Comparison of ENCODE assay signal across 8 cellular contexts in the genomic region with DNA sequence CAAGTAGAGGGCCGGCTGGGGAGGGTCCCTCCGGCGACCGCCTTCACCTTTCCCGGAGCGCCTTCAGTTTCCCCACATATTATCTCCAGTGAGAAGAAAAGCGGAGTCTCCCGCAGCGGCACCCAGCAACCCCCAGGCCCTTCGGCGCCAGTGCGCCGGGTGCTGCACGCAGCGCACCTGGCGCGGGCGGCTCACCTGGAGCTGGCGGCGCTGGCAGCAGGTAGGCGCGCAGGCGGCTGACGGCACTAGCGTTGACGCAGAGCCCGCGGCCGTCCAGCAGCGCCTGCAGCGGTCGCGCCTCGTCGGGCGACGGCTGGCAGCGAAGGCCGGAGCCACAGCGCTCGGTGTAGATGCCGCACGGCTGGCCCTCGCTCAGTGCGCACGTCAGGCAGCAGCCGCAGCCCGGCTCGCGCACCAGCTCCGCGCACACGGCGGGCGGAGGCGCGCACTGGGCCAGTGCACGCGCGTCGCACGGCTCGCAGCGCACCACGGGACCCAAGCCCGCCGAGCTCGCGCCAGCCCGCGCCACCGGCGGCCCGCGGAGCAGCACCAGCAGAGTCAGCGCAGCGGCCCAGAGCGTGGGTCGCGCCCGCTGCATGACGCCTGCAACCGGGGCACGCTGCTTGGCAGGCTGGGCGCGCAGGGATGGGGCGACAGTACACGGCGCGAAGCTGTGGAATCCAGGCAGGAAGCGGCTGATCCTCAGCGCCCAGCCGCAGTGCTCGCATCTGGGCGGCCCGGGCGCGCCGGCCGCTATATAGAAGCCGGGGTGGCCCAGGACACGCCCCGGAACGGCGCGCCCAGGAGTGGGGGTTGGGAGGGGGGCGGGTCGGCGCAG. TPM values are rescaled to one million over a fixed set of nuclear protein-coding genes. Genes with fewer than 3 reads are reported as not detected.
DNase-seq lines count a peak whose midpoint lies in the region; ATAC-seq, FAIRE-seq and TF ChIP-seq lines count a peak whose summit lies in the region.

IGFBP3 (minus strand) TSS at position 730 of the 838 bp plus-strand sequence; CDS start at position 598, 132 bp downstream.

- H3K27ac ChIP-seq in PC-3 (ENCODE audit: low read length) = no peak within 1 kb of the TSS
- peak within 1 kb of the TSS; percentile 95 for H3K27ac ChIP-seq in smooth muscle cell (ENCODE audit: low read depth)

- H3K9ac ChIP-seq in PC-3 (ENCODE audit: low read length) (peak within 1 kb of the TSS; percentile 34), smooth muscle cell (ENCODE audit: low read depth) (peak within 1 kb of the TSS; percentile 35)

- DNase-seq in NOMO-1 treated with DMSO at 0.1 percent for 48 hours (lab: John Stamatoyannopoulos, UW; ENCODE audit: unreplicated experiment) (peak; percentile 24), NOMO-1 treated with dmso at 0.1 percent for 144 hours (lab: John Stamatoyannopoulos, UW; ENCODE audit: unreplicated experiment) (no peak), PC-3 (peak; percentile 76), islet precursor cell (peak; percentile 81), smooth muscle cell (lab: John Stamatoyannopoulos, UW; ENCODE audit: unreplicated experiment) (peak; percentile 62), COLO829 (ENCODE audit: low spot score) (no peak), GM12892 (ENCODE audit: insufficient read length) (no peak)
- no peak for DNase-seq in central memory CD8-positive, alpha-beta T cell (ENCODE audit: low spot score in 2 of 2)

- CTCF ChIA-PET in PC-3 (lab: Charles Lee) = interaction anchor here (0.5 to 0.9 kb wide), 3 partner anchors 55 to 1180 kb away, joined by 4 to 7 read pairs (median 4); no protein-coding TSS in a partner anchor

- H3K36me3 ChIP-seq in PC-3 (ENCODE audit: low read depth, low read length) = no peaks in the 10 kb centered on the region; the same call in 1 of the 2 replicates
- peaks cover 4% of the 10 kb centered on the region for H3K36me3 ChIP-seq in smooth muscle cell (ENCODE audit: low read depth)

- intact Hi-C loops in PC-3 (cut with micrococcal nuclease) = loop anchor here (5.0 kb wide), 4 partner anchors 217 to 1332 kb away; no protein-coding TSS in a partner anchor

- 1% methylated on average over 109 of the region's 109 CpGs for WGBS in smooth muscle cell (ENCODE audit: low lambda C conversion rate)

- peak within 1 kb of the TSS; percentile 41 for H3K27ac Mint-ChIP-seq in central memory CD8-positive, alpha-beta T cell (ENCODE audit: low read depth)

- BruUV-seq in PC-3 (replicated peaks; lab: Mats Ljungman, UMichigan) = no TSS peak

- H3K4me3 ChIP-seq in PC-3 (ENCODE audit: low read length) (peak within 1 kb of the TSS; percentile 80), smooth muscle cell (peak within 1 kb of the TSS; percentile 70)

- H4K20me1 ChIP-seq in PC-3 (ENCODE audit: low read length) = peaks cover 3% of the 10 kb centered on the region; the same call in 1 of the 2 replicates
- peaks cover 49% of the 10 kb centered on the region for H4K20me1 ChIP-seq in smooth muscle cell (ENCODE audit: low read depth)

- H3F3A ChIP-seq in PC-3 (ENCODE audit: low read length, unreplicated experiment) = no peaks in the 10 kb centered on the region
- H3F3A ChIP-seq in smooth muscle cell (ENCODE audit: low read depth) = peaks cover 52% of the 10 kb centered on the region

- H3K36me3 Mint-ChIP-seq in central memory CD8-positive, alpha-beta T cell (ENCODE audit: insufficient read depth) = peaks cover 3% of the 10 kb centered on the region

- H3K4me1 ChIP-seq in PC-3 (ENCODE audit: insufficient read depth, low read length) (peaks cover 53% of the 10 kb centered on the region), smooth muscle cell (ENCODE audit: low read depth) (peaks cover 23% of the 10 kb centered on the region)

- H3K9me3 ChIP-seq in PC-3 (ENCODE audit: low read length) (no peaks in the 10 kb centered on the region), smooth muscle cell (replicated peaks; ENCODE audit: low read depth) (no peaks in the 10 kb centered on the region)

- H3K79me2 ChIP-seq in PC-3 (ENCODE audit: low read length) (peaks cover 17% of the 10 kb centered on the region; the same call in 1 of the 2 replicates), smooth muscle cell (ENCODE audit: low read depth) (peaks cover 25% of the 10 kb centered on the region)

- H3K27me3 ChIP-seq in PC-3 (ENCODE audit: low read length) = no peaks in the 10 kb centered on the region
- no peaks in the 10 kb centered on the region for H3K27me3 ChIP-seq in smooth muscle cell (ENCODE audit: low read depth)

- FAIRE-seq in GM12892 (lab: Jason Lieb, UNC) = no peak

- no peaks in the 10 kb centered on the region for H3K9me2 ChIP-seq in PC-3 (replicated peaks; ENCODE audit: low read length)

- peak within 1 kb of the TSS; percentile 91 for H2AFZ ChIP-seq in PC-3 (ENCODE audit: low read length)
- H2AFZ ChIP-seq in smooth muscle cell (ENCODE audit: low read depth) = no peak within 1 kb of the TSS

- TF ChIP-seq CTCF in PC-3 (conservative IDR thresholded peaks at IDR 0.05; ENCODE audit: low read depth, low read length) = no peak
- no peak for TF ChIP-seq CTCF in smooth muscle cell (IDR thresholded peaks at IDR 0.05; ENCODE audit: borderline replicate concordance, insufficient read depth, poor library complexity, severe bottlenecking)

- POLR2A ChIA-PET in PC-3 (lab: Charles Lee; ENCODE audit: unreplicated experiment) = interaction anchor here (0.6 to 0.9 kb wide), 2 partner anchors 233 to 1165 kb away, joined by 3 to 4 read pairs; no protein-coding TSS in a partner anchor

- H3K27me3 Mint-ChIP-seq in central memory CD8-positive, alpha-beta T cell = peaks cover 61% of the 10 kb centered on the region

- no peak for TF ChIP-seq POLR2A in GM12892 (IDR thresholded peaks at IDR 0.05; ENCODE audit: low read depth, low read length)

- peak within 1 kb of the TSS; percentile 66 for H3K4me3 Mint-ChIP-seq in central memory CD8-positive, alpha-beta T cell

- H3K9me3 Mint-ChIP-seq in central memory CD8-positive, alpha-beta T cell = no peaks in the 10 kb centered on the region

- H3K4me2 ChIP-seq in PC-3 (ENCODE audit: low read length) (peak within 1 kb of the TSS; percentile 90), smooth muscle cell (peak within 1 kb of the TSS; percentile 95)

- H3K4me1 Mint-ChIP-seq in central memory CD8-positive, alpha-beta T cell = peaks cover 13% of the 10 kb centered on the region

- peak; percentile 49 for ATAC-seq in PC-3
- ATAC-seq in central memory CD8-positive, alpha-beta T cell (replicated peaks; ENCODE audit: extremely low read depth, poor library complexity, severe bottlenecking) = peak; percentile 41

RNA-seq across cellular contexts. Expression of gene IGFBP3, which starts in this region (rescaled TPM):
- total RNA-seq in PC-3 (2014; rRNA removed) (120 and 136 TPM in 2 replicates), smooth muscle cell (4,025 and 5,098 TPM in 2 replicates)
- polyA plus RNA-seq in smooth muscle cell = 1,776 and 1,956 TPM in 2 replicates
- 0.28 TPM for polyA plus RNA-seq in GM12892 (2012; ENCODE audit: missing spikeins)

Comparison
In these comparisons a context has a peak if more than half of its experiments do, and no peak if none do; other contexts are left out.
1. RNA of gene IGFBP3 (total RNA-seq): 4,025 to 5,098 TPM in smooth muscle cell; 120 to 136 TPM in PC-3; every median in the first group is over 10 times any median in the second.
2. DNase-seq: peak in NOMO-1 treated with DMSO at 0.1 percent for 48 hours (single experiment), PC-3 (single experiment), islet precursor cell (single experiment) and smooth muscle cell (single experiment); none in NOMO-1 treated with dmso at 0.1 percent for 144 hours (single experiment), central memory CD8-positive, alpha-beta T cell (0 of 2), COLO829 (single experiment) and GM12892 (single experiment).